2 cellular contexts compared by ENCODE assay signal in genomic region chr10:93514496-93514895, GRCh38.
TF ChIP-seq lines count a peak whose summit lies in the region.

No MANE protein-coding gene starts in this region.

TF ChIP-seq in SK-N-SH, 30 proteins besides CTCF, POLR2A, EP300 and RAD21 (continued from another document):
- no peak for TF ChIP-seq TAF1 (IDR thresholded peaks at IDR 0.05; ENCODE audit: borderline replicate concordance, low read depth, low read length)
- no peak for TF ChIP-seq USF1 (IDR thresholded peaks at IDR 0.05; ENCODE audit: borderline replicate concordance, low read depth)
- TF ChIP-seq FOXJ3 (CRISPR knock-in tag; IDR thresholded peaks at IDR 0.05), result no peak
- no peak for TF ChIP-seq EZH2phosphoT487 (IDR thresholded peaks at IDR 0.05; ENCODE audit: borderline replicate concordance, low read depth)
- no peak for TF ChIP-seq USF2 (IDR thresholded peaks at IDR 0.05; ENCODE audit: borderline replicate concordance, low read depth, low read length)
- TF ChIP-seq CHD2 (IDR thresholded peaks at IDR 0.05; ENCODE audit: low read length, partially characterized antibody), result no peak
- TF ChIP-seq POLR2AphosphoS5 (IDR thresholded peaks at IDR 0.05; ENCODE audit: low read depth, low read length), result no peak
- no peak for TF ChIP-seq PBX3 (IDR thresholded peaks at IDR 0.05)
- TF ChIP-seq IRF3 (IDR thresholded peaks at IDR 0.05; ENCODE audit: low read depth, low read length), result no peak
- no peak for TF ChIP-seq NRF1 (IDR thresholded peaks at IDR 0.05; ENCODE audit: low read depth, low read length)
- no peak for TF ChIP-seq MEF2A (IDR thresholded peaks at IDR 0.05; ENCODE audit: borderline replicate concordance, low read depth)
- TF ChIP-seq SMC3 (IDR thresholded peaks at IDR 0.05; ENCODE audit: low read depth, low read length), result no peak

TF ChIP-seq in SK-N-SH treated with all-trans-retinoic acid at 6 μM for 48 hours, 23 proteins besides CTCF, POLR2A, EP300 and RAD21 (continued from another document):
- TF ChIP-seq TSHZ2 (CRISPR knock-in tag; IDR thresholded peaks at IDR 0.05), result no peak
- no peak for TF ChIP-seq ZNF70 (CRISPR knock-in tag; IDR thresholded peaks at IDR 0.05)
- TF ChIP-seq ZNF565 (CRISPR knock-in tag; conservative IDR thresholded peaks at IDR 0.05; ENCODE audit: low read depth), result no peak
